ENCODE assay signal across 22 cellular contexts in the genomic region with DNA sequence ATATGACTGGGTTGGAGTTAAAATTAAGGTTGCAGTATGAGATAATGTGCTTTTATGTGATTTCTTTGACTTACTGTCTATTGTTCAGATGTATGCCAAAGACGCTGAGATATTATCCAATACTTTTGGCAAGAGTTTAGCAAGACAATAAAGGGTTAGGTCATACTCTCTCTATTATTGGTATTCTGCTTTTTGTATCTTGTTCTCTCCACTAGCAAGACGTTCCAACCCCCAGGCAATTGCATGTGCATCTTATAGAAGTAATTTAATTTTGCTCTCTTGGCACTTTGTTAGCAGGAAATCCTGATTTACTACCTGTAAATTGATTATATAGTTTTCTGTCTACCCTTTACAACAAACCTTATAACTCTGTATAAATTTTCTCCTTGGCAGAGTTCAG.
"Had no signal": no experiment of that assay in that cellular context is flagged by ENCODE, and none has a peak within 500 bp of the region (broad histone marks: within the 10 kb centered on the region; RNA-seq: fewer than 3 reads in every experiment).

No MANE protein-coding gene starts in this region.

- H3K4me1 ChIP-seq: colonic mucosa, esophagus squamous epithelium, gastrocnemius medialis, heart right ventricle, left lung, lower lobe of right lung had no signal

- H3K27me3 ChIP-seq: colonic mucosa, esophagus squamous epithelium, gastrocnemius medialis, heart right ventricle, left lung had no signal

- H3K36me3 ChIP-seq: colonic mucosa, esophagus squamous epithelium, gastrocnemius medialis, heart right ventricle, left lung, lower lobe of right lung had no signal

- DNase-seq: colonic mucosa; cortex of kidney; effector CD8-positive, alpha-beta T cell; effector memory CD8-positive, alpha-beta T cell; endodermal cell; erythroblast; esophagus squamous epithelium; foreskin fibroblast; foreskin melanocyte; gastrocnemius medialis; glutamatergic neuron; head of caudate nucleus; heart right ventricle; hippocampal formation; left cardiac atrium; left lung; left ventricle myocardium superior; lower lobe of right lung; mesenchymal stem cell; mucosa of descending colon; naive B cell had no signal

- H3K9me3 ChIP-seq: colonic mucosa, esophagus squamous epithelium, gastrocnemius medialis, left lung, lower lobe of right lung had no signal

- H3K27ac ChIP-seq: colonic mucosa, epithelial cell of prostate, esophagus squamous epithelium, gastrocnemius medialis, heart right ventricle, left lung, lower lobe of right lung had no signal

- H3K4me3 ChIP-seq: colonic mucosa, esophagus squamous epithelium, gastrocnemius medialis, heart right ventricle, left lung, lower lobe of right lung, mucosa of descending colon had no signal
